In the genomic region with DNA sequence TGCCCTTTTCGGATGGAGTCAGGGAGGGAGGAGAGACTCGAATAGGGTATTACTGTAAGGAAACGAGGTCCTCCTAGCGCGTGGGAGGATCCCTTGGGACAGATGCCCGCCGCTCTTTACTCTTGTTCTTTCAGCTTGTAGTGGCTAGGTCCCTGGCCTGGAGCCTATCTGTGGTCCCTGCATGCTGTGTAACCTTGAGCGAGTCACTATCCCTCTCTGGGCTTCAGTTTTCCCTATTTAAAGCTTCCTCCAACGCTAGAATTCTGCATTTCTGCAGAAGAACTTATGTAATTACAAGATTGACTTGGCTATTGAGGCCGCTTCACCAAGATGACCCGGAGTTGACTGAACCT, we compare ENCODE assay signal across 8 cellular contexts. TPM values are rescaled to one million over a fixed set of nuclear protein-coding genes. Genes with fewer than 3 reads are reported as not detected.
A peak's percentile ranks its signal among the peaks of the same experiment; 100 is the strongest.
DNase-seq lines count a peak whose midpoint lies in the region; ATAC-seq, FAIRE-seq and TF ChIP-seq lines count a peak whose summit lies in the region.

No MANE protein-coding gene starts in this region.

- no peaks in the 10 kb centered on the region for H3K27me3 Mint-ChIP-seq in CD8-positive, alpha-beta T cell (ENCODE audit: low read depth)
- no peaks in the 10 kb centered on the region for H3K27me3 Mint-ChIP-seq in activated naive CD8-positive, alpha-beta T cell treated with anti-CD3 and anti-CD28 coated beads, Interleukin-2, amount 50 U/mL, for 24 hours

- no peaks in the 10 kb centered on the region for H4K20me1 ChIP-seq in HepG2 (ENCODE audit: insufficient read depth, low read length)

- H3K4me3 Mint-ChIP-seq in CD8-positive, alpha-beta T cell, result peak overlapping the region; percentile 96
- peak overlapping the region; percentile 93 for H3K4me3 Mint-ChIP-seq in activated naive CD8-positive, alpha-beta T cell treated with anti-CD3 and anti-CD28 coated beads, Interleukin-2, amount 50 U/mL, for 24 hours

- FAIRE-seq in HepG2 (lab: Jason Lieb, UNC) (no peak), D721Med (lab: Jason Lieb, UNC) (no peak)

- peak overlapping the region; percentile 66 for H2AFZ ChIP-seq in HepG2 (ENCODE audit: low read length)

- 2% methylated on average over 11 of the region's 11 CpGs for WGBS in HepG2 (ENCODE audit: low lambda C conversion rate)

- H3K79me2 ChIP-seq in HepG2 (ENCODE audit: insufficient read depth, low read length), result peaks cover 29% of the 10 kb centered on the region

- no peaks in the 10 kb centered on the region for H3K9me3 Mint-ChIP-seq in CD8-positive, alpha-beta T cell
- no peaks in the 10 kb centered on the region for H3K9me3 Mint-ChIP-seq in activated naive CD8-positive, alpha-beta T cell treated with anti-CD3 and anti-CD28 coated beads, Interleukin-2, amount 50 U/mL, for 24 hours

- no peak for ATAC-seq in CD8-positive, alpha-beta T cell
- peak; percentile 2 for ATAC-seq in HG02840 (IDR thresholded peaks at IDR 0.05; ENCODE audit: low FRiP score, unreplicated experiment)
- ATAC-seq in activated naive CD8-positive, alpha-beta T cell treated with anti-CD3 and anti-CD28 coated beads, Interleukin-2, amount 50 U/mL, for 24 hours, result no peak
- ATAC-seq in HepG2, result no peak; the same call in 2 of the 3 replicates
- no peak for ATAC-seq in upper lobe of right lung
- ATAC-seq in HG02798 (IDR thresholded peaks at IDR 0.05; ENCODE audit: poor library complexity, unreplicated experiment), result no peak

- TF ChIP-seq RAD21 in HepG2 (CRISPR knock-in tag; IDR thresholded peaks at IDR 0.05), result no peak

- POLR2A ChIA-PET in CD8-positive, alpha-beta T cell (lab: Charles Lee), result interaction anchor here (0.8 to 2.0 kb wide), 4 partner anchors 10 to 625 kb away, joined by 3 to 7 read pairs (median 5); no protein-coding TSS in a partner anchor
- POLR2A ChIA-PET in HepG2 (lab: Yijun Ruan, JAX), result interaction anchor here (1.2 to 2.8 kb wide), 8 partner anchors 8 to 590 kb away, joined by 3 to 20 read pairs (median 6); partner anchors contain the start of gene SLC35D1

- H3K27ac Mint-ChIP-seq in CD8-positive, alpha-beta T cell, result peak overlapping the region; percentile 93
- H3K27ac Mint-ChIP-seq in activated naive CD8-positive, alpha-beta T cell treated with anti-CD3 and anti-CD28 coated beads, Interleukin-2, amount 50 U/mL, for 24 hours, result peak overlapping the region; percentile 91

- BruUV-seq in HepG2 (replicated peaks; lab: Mats Ljungman, UMichigan), result no TSS peak

- no peak for DNase-seq in CD8-positive, alpha-beta T cell
- no peak for DNase-seq in activated naive CD8-positive, alpha-beta T cell treated with anti-CD3 and anti-CD28 coated beads, Interleukin-2, amount 50 U/mL, for 24 hours
- DNase-seq in HepG2 (ENCODE audit: low spot score) (no peak), upper lobe of right lung (no peak), D721Med (ENCODE audit: insufficient read length, low spot score) (no peak), NCI-H748 treated with DMSO at 0.1 percent for 48 hours (lab: John Stamatoyannopoulos, UW) (no peak)

- peaks cover 46% of the 10 kb centered on the region for H3K4me1 Mint-ChIP-seq in CD8-positive, alpha-beta T cell (ENCODE audit: low read depth)
- H3K4me1 Mint-ChIP-seq in activated naive CD8-positive, alpha-beta T cell treated with anti-CD3 and anti-CD28 coated beads, Interleukin-2, amount 50 U/mL, for 24 hours, result peaks cover 54% of the 10 kb centered on the region

- TF ChIP-seq EP300 in HepG2 (IDR thresholded peaks at IDR 0.05; ENCODE audit: low read depth in 2 of 2, low read length in 2 of 2) (no peak), HepG2 (CRISPR knock-in tag; IDR thresholded peaks at IDR 0.05; ENCODE audit: borderline replicate concordance) (no peak)

- in situ Hi-C loops in HepG2 (cut with HindIII; ENCODE audit: extremely low pct_ligation_motif_present, low pct_unique_long_range_greater_than_20kb), result loop anchor here (5.0 to 25.0 kb wide), 2 partner anchors 127 to 487 kb away; partner anchors contain the start of gene SLC35D1

- H3K4me2 ChIP-seq in HepG2 (ENCODE audit: low read depth, low read length), result peak overlapping the region; percentile 85

- no peaks in the 10 kb centered on the region for H3K9me3 ChIP-seq in CD8-positive, alpha-beta T cell (ENCODE audit: low read length)
- no peaks in the 10 kb centered on the region for H3K9me3 ChIP-seq in HepG2 (ENCODE audit: low read length)
- no peaks in the 10 kb centered on the region for H3K9me3 ChIP-seq in upper lobe of right lung

- TF ChIP-seq POLR2A in HepG2 (IDR thresholded peaks at IDR 0.05; ENCODE audit: insufficient read depth in 1 of 2, low read depth in 2 of 2, low read length in 2 of 2), result no peak

- H3K27ac ChIP-seq in CD8-positive, alpha-beta T cell (ENCODE audit: low read depth, low read length), result peak overlapping the region; percentile 100
- peak overlapping the region; percentile 90 for H3K27ac ChIP-seq in HepG2 (ENCODE audit: extremely low read length, insufficient read depth, low read length)
- peak overlapping the region; percentile 98 for H3K27ac ChIP-seq in upper lobe of right lung

- TF ChIP-seq CTCF in CD8-positive, alpha-beta T cell (IDR thresholded peaks at IDR 0.05), result no peak
- TF ChIP-seq CTCF in HepG2 (CRISPR knock-in tag; IDR thresholded peaks at IDR 0.05) (no peak), upper lobe of right lung (IDR thresholded peaks at IDR 0.05) (peak; percentile 3), D721Med (IDR thresholded peaks at IDR 0.05; ENCODE audit: insufficient read depth, missing control alignments) (no peak)

- intact Hi-C loops in CD8-positive, alpha-beta T cell (cut with DNase I, micrococcal nuclease), result loop anchor here (1.0 to 5.0 kb wide), 4 partner anchors 129 to 759 kb away; partner anchors contain the start of genes GADD45A (in 1 of the 2), SERBP1 (in 1 of the 2) and SLC35D1 (in 1 of the 2)
- intact Hi-C loops in HepG2 (cut with micrococcal nuclease; ENCODE audit: unreplicated experiment) (loop anchor here (2.0 to 5.0 kb wide), 2 partner anchors 158 to 505 kb away; partner anchors contain the start of gene SERBP1), upper lobe of right lung (cut with DNase I) (no loop called here)

- H3K4me1 ChIP-seq in CD8-positive, alpha-beta T cell (ENCODE audit: insufficient read depth, low read length), result peaks cover 25% of the 10 kb centered on the region
- H3K4me1 ChIP-seq in HepG2 (ENCODE audit: insufficient read depth, low read length) (peaks cover 45% of the 10 kb centered on the region), upper lobe of right lung (peaks cover 21% of the 10 kb centered on the region)

- no peaks in the 10 kb centered on the region for H3K27me3 ChIP-seq in CD8-positive, alpha-beta T cell (ENCODE audit: insufficient read depth, low read length)
- H3K27me3 ChIP-seq in HepG2 (ENCODE audit: control insufficient read depth in 1 of 2, insufficient read depth in 2 of 2, low read length in 2 of 2) (no peaks in the 10 kb centered on the region; a peak in 1 of 5 replicates), upper lobe of right lung (no peaks in the 10 kb centered on the region)

- peak overlapping the region; percentile 92 for H3K9ac ChIP-seq in HepG2 (ENCODE audit: insufficient read depth, low read depth, low read length)

- CTCF ChIA-PET in CD8-positive, alpha-beta T cell (lab: Charles Lee), result interaction anchor here (1.1 to 2.2 kb wide), 3 partner anchors 14 to 223 kb away, joined by 3 to 9 read pairs (median 3); no protein-coding TSS in a partner anchor
- CTCF ChIA-PET in HepG2 (lab: Yijun Ruan, JAX; ENCODE audit: low intra/inter-chr PET ratio, low total read pairs), result no interaction called here

- no peaks in the 10 kb centered on the region for H3K36me3 ChIP-seq in CD8-positive, alpha-beta T cell (ENCODE audit: insufficient read depth, low read length)
- H3K36me3 ChIP-seq in HepG2 (replicated peaks in 1 of 2; ENCODE audit: control insufficient read depth in 1 of 2, insufficient read depth in 2 of 2, low read length in 2 of 2) (no peaks in the 10 kb centered on the region), upper lobe of right lung (no peaks in the 10 kb centered on the region)

- peak overlapping the region; percentile 99 for H3K4me3 ChIP-seq in CD8-positive, alpha-beta T cell (ENCODE audit: low read depth, low read length)
- peak overlapping the region; percentile 78 to 97 (median 83) for H3K4me3 ChIP-seq in HepG2 (replicated peaks in 1 of 3; ENCODE audit: insufficient read depth in 1 of 3, low read depth in 2 of 3, low read length in 3 of 3)
- H3K4me3 ChIP-seq in upper lobe of right lung, result peak overlapping the region; percentile 73

- peaks cover 13% of the 10 kb centered on the region for H3K36me3 Mint-ChIP-seq in CD8-positive, alpha-beta T cell
- H3K36me3 Mint-ChIP-seq in activated naive CD8-positive, alpha-beta T cell treated with anti-CD3 and anti-CD28 coated beads, Interleukin-2, amount 50 U/mL, for 24 hours (ENCODE audit: low read depth), result peaks cover 17% of the 10 kb centered on the region

RNA-seq across cellular contexts. Expression of gene MIER1, which starts 0.7 kb away (rescaled TPM):
- 10 to 100 TPM; 94.5 to 96.5 TPM for total RNA-seq in CD8-positive, alpha-beta T cell
- total RNA-seq in HepG2 (2016; rRNA removed; fragmentation: Illumina TruSeq; extraction: Trizol), result 30.4 and 49.3 TPM in 2 replicates
- 21.3 and 23.1 TPM in 2 replicates for total RNA-seq in HepG2 (2016; cell fraction: cytosol; rRNA removed; fragmentation: Illumina TruSeq; extraction: Trizol; ENCODE audit: low read depth)
- 29.2 and 46.7 TPM in 2 replicates for total RNA-seq in HepG2 (2016; cell fraction: insoluble cytoplasmic fraction; rRNA removed; fragmentation: Illumina TruSeq; extraction: Trizol)
- total RNA-seq in HepG2 (2016; cell fraction: membrane; rRNA removed; fragmentation: Illumina TruSeq; extraction: Trizol), result 20.0 and 23.3 TPM in 2 replicates
- 27.6 and 28.7 TPM in 2 replicates for total RNA-seq in HepG2 (2016; cell fraction: nucleus; rRNA removed; fragmentation: Illumina TruSeq; extraction: Trizol)
- 5.8 and 7.0 TPM in 2 replicates for polyA plus RNA-seq in HepG2 (2011; rRNA removed)
- polyA plus RNA-seq in HepG2 (2011; cell fraction: cytosol; rRNA removed), result 2.4 and 3.9 TPM in 2 replicates
- polyA plus RNA-seq in HepG2 (2011; cell fraction: nucleus; rRNA removed), result 3.5 and 4.5 TPM in 2 replicates
- polyA plus RNA-seq in HepG2 (2012), result 9.4 and 12.5 TPM in 2 replicates
- 2.3 and 2.4 TPM in 2 replicates for polyA plus RNA-seq in HepG2 (2016; cell fraction: cytosol; fragmentation: Illumina TruSeq; extraction: Trizol; ENCODE audit: low read depth)
- 24.6 and 29.2 TPM in 2 replicates for polyA plus RNA-seq in HepG2 (2016; cell fraction: insoluble cytoplasmic fraction; fragmentation: Illumina TruSeq; extraction: Trizol; ENCODE audit: low read depth)
- polyA plus RNA-seq in HepG2 (2016; cell fraction: membrane; fragmentation: Illumina TruSeq; extraction: Trizol; ENCODE audit: low read depth), result 6.4 and 6.7 TPM in 2 replicates
- polyA plus RNA-seq in HepG2 (2016; cell fraction: nucleus; fragmentation: Illumina TruSeq; extraction: Trizol; ENCODE audit: insufficient read depth, low read depth), result 21.5 and 24.2 TPM in 2 replicates
- 7.4 and 14.2 TPM in 2 replicates for polyA minus RNA-seq in HepG2 (2011; rRNA and poly(A)+ RNA removed; ENCODE audit: low replicate concordance)
- 18.3 and 20.1 TPM in 2 replicates for polyA minus RNA-seq in HepG2 (2011; cell fraction: cytosol; rRNA and poly(A)+ RNA removed)
- polyA minus RNA-seq in HepG2 (2011; cell fraction: nucleus; rRNA and poly(A)+ RNA removed), result 51.3 and 53.3 TPM in 2 replicates
- 43.8 TPM for total RNA-seq in upper lobe of right lung

RNA-seq across cellular contexts. Expression of gene DNAI4, which starts 0.9 kb away (rescaled TPM):
- total RNA-seq in CD8-positive, alpha-beta T cell, result 1 to 10 TPM; 4.9 to 5.1 TPM
- total RNA-seq in HepG2 (2016; rRNA removed; fragmentation: Illumina TruSeq; extraction: Trizol), result 0.04 and 0.38 TPM in 2 replicates
- 1.8 and 4.7 TPM in 2 replicates for total RNA-seq in HepG2 (2016; cell fraction: cytosol; rRNA removed; fragmentation: Illumina TruSeq; extraction: Trizol; ENCODE audit: low read depth)
- total RNA-seq in HepG2 (2016; cell fraction: insoluble cytoplasmic fraction; rRNA removed; fragmentation: Illumina TruSeq; extraction: Trizol), result 0.33 and 2.4 TPM in 2 replicates
- total RNA-seq in HepG2 (2016; cell fraction: membrane; rRNA removed; fragmentation: Illumina TruSeq; extraction: Trizol), result 0.69 and 0.80 TPM in 2 replicates
- total RNA-seq in HepG2 (2016; cell fraction: nucleus; rRNA removed; fragmentation: Illumina TruSeq; extraction: Trizol), result 3.9 and 6.5 TPM in 2 replicates
- 0.08 and 0.25 TPM in 2 replicates for polyA plus RNA-seq in HepG2 (2011; rRNA removed)
- polyA plus RNA-seq in HepG2 (2011; cell fraction: cytosol; rRNA removed), result 0.08 and 0.15 TPM in 2 replicates
- polyA plus RNA-seq in HepG2 (2011; cell fraction: nucleus; rRNA removed), result 0.02 and 0.16 TPM in 2 replicates
- 0.24 and 2.1 TPM in 2 replicates for polyA plus RNA-seq in HepG2 (2012)
- 0.80 and 2.0 TPM in 2 replicates for polyA plus RNA-seq in HepG2 (2016; cell fraction: cytosol; fragmentation: Illumina TruSeq; extraction: Trizol; ENCODE audit: low read depth)
- polyA plus RNA-seq in HepG2 (2016; cell fraction: insoluble cytoplasmic fraction; fragmentation: Illumina TruSeq; extraction: Trizol; ENCODE audit: low read depth), result 0.37 and 0.70 TPM in 2 replicates
- 0.24 and 1.4 TPM in 2 replicates for polyA plus RNA-seq in HepG2 (2016; cell fraction: membrane; fragmentation: Illumina TruSeq; extraction: Trizol; ENCODE audit: low read depth)
- 0.70 and 0.71 TPM in 2 replicates for polyA plus RNA-seq in HepG2 (2016; cell fraction: nucleus; fragmentation: Illumina TruSeq; extraction: Trizol; ENCODE audit: insufficient read depth, low read depth)
- polyA minus RNA-seq in HepG2 (2011; rRNA and poly(A)+ RNA removed; ENCODE audit: low replicate concordance), result 0.89 and 3.4 TPM in 2 replicates
- polyA minus RNA-seq in HepG2 (2011; cell fraction: cytosol; rRNA and poly(A)+ RNA removed), result not detected in 2 replicates
- 0.50 and 0.64 TPM in 2 replicates for polyA minus RNA-seq in HepG2 (2011; cell fraction: nucleus; rRNA and poly(A)+ RNA removed)
- total RNA-seq in upper lobe of right lung, result 10.2 TPM
